1 cellular context compared by ENCODE assay signal in the genomic region with DNA sequence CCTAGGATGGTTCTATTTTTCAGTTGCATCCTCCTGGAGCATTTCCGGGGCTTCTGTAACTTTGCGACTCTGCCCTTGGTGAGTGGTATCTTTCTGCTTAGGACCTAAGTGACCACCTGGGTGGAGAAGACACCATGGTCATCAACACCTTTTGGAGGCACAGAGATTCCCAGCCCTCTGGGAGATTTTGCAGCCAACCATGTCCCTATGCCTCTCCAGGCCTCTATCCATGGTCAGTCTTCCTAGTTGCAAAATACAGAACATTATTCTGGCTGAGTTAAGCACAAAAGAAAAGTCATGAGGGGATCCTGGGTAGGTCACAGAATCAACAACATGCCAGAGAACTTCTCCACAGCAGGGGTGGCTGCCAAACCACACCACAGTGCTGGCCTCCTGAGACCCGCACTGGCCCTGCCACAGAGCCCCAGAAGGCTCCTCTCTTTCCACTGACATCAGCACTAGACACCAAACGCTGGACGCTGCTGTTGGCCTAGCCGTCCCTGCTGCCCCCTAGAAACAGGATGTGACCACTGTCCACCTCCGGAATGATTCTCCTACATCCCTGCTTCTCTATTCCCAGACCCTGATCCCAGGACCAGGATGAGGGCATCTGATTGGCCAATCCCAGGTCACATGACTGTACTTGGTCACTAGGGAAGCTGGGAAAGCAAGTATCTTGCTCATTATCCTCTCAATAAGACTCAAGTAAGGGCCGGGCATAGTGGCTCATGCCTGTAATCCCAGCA.
TF ChIP-seq lines count a peak whose summit lies in the region.

No MANE protein-coding gene starts in this region.

TF ChIP-seq in endothelial cell of umbilical vein, 7 proteins besides CTCF, POLR2A, EP300 and RAD21:
- TF ChIP-seq JUN (IDR thresholded peaks at IDR 0.05; ENCODE audit: borderline replicate concordance, insufficient read depth, insufficient read length, low read depth) (no peak), POLR2AphosphoS5 (IDR thresholded peaks at IDR 0.05; ENCODE audit: insufficient read depth, low read depth, low read length) (no peak), MYC (IDR thresholded peaks at IDR 0.05; ENCODE audit: low read depth, low read length) (no peak), FOS (IDR thresholded peaks at IDR 0.05; ENCODE audit: borderline replicate concordance, insufficient read depth, low read length) (no peak), GATA2 (IDR thresholded peaks at IDR 0.05; ENCODE audit: insufficient read depth, insufficient read length, low read depth, low read length) (no peak), EZH2 (IDR thresholded peaks at IDR 0.05; ENCODE audit: borderline replicate concordance, low read depth, low read length, severe bottlenecking) (no peak), MAX (IDR thresholded peaks at IDR 0.05; ENCODE audit: insufficient read depth, insufficient read length) (no peak)
